In the genomic region with DNA sequence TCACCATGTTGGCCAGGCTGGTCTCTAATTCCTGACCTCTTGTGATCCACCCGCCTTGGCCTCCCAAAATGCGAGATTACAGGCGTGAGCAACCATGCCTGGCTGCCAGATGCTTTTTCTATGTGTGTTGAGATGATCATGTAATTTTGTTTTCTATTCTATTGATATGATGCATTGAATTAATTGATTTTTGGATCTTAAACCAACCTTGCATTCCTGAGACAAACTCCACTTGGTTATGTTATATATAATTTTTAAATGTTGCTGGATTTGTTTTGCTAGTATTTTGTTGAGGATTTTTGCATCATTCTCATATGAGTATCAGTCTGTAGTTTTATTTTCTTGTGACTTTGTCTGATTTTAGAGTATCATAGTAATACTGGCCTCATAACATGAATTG, we compare ENCODE assay signal across 10 cellular contexts.
"Had no signal": no experiment of that assay in that cellular context is flagged by ENCODE, and none has a peak within 500 bp of the region (broad histone marks: within the 10 kb centered on the region; RNA-seq: fewer than 3 reads in every experiment).

No MANE protein-coding gene starts in this region.

- H3K4me3 ChIP-seq: GM23248, GM23338, HAP-1 had no signal

- H3K27ac ChIP-seq: GM23248 had no signal

- H3K27ac Mint-ChIP-seq: GM23338, HFFc6 had no signal

- DNase-seq: GM23248, GOT3, H7, H9, HCEC 1CT, HFFc6 had no signal

- H3K9ac ChIP-seq: GM23248 had no signal

- H3K4me2 ChIP-seq: GM23338 had no signal

- FAIRE-seq: H1 had no signal

- H3K36me3 ChIP-seq: HAP-1 had no signal

- H3K4me1 ChIP-seq: HAP-1 had no signal

- ATAC-seq: GM23338, HCT116 had no signal

- H2AFZ ChIP-seq: GM23248, GM23338 had no signal

- H3K4me3 Mint-ChIP-seq: GM23338, H9, HFFc6 had no signal
